In genomic region chr7:16450366-16450765, GRCh38 we compare ENCODE assay signal across 22 cellular contexts. TPM values are rescaled to one million over a fixed set of nuclear protein-coding genes. Genes with fewer than 3 reads are reported as not detected.
"Had no signal": no experiment of that assay in that cellular context is flagged by ENCODE, and none has a peak within 500 bp of the region (broad histone marks: within the 10 kb centered on the region; RNA-seq: fewer than 3 reads in every experiment).

No MANE protein-coding gene starts in this region.

- DNase-seq: colonic mucosa; dermis blood vessel endothelial cell; esophagus squamous epithelium; foreskin keratinocyte; head of caudate nucleus; kidney glomerular epithelial cell; mesendoderm; natural killer cell; stimulated activated CD4-positive, alpha-beta T cell treated with anti-CD3 and anti-CD28 coated beads, Interleukin-2, amount 100 ng/mL, for 24 hours; stimulated activated CD4-positive, alpha-beta T cell treated with anti-CD3 and anti-CD28 coated beads, Interleukin-4, amount 100 ng/mL, for 4 hours; stimulated activated naive B cell treated with anti-CD40 and anti-IgM and Interleukin-4, amounts not matched to agents 10 μg/mL and 1 μg/mL and 100 μg/mL, for 72 hours; stimulated activated naive CD8-positive, alpha-beta T cell treated with anti-CD3 and anti-CD28 coated beads, Interleukin-15, amount 100 ng/mL, for 72 hours; transverse colon had no signal

- H3K4me3 Mint-ChIP-seq: natural killer cell; neural crest cell; stimulated activated naive B cell treated with anti-CD40 and anti-IgM and Interleukin-4, amounts not matched to agents 10 μg/mL and 1 μg/mL and 100 μg/mL, for 72 hours; stimulated activated naive CD8-positive, alpha-beta T cell treated with anti-CD3 and anti-CD28 coated beads, Interleukin-15, amount 100 ng/mL, for 72 hours had no signal

- H3K36me3 ChIP-seq: colonic mucosa, esophagus squamous epithelium, thoracic aorta, transverse colon had no signal

- H3K9me3 ChIP-seq: colonic mucosa, esophagus squamous epithelium, thoracic aorta, transverse colon had no signal

- H3K27me3 ChIP-seq: colonic mucosa, esophagus squamous epithelium, foreskin keratinocyte, transverse colon had no signal

- H3K27ac ChIP-seq: colonic mucosa, esophagus squamous epithelium, foreskin keratinocyte, skin epidermis, thoracic aorta, transverse colon had no signal

- H3K36me3 Mint-ChIP-seq: natural killer cell; stimulated activated naive B cell treated with anti-CD40 and anti-IgM and Interleukin-4, amounts not matched to agents 10 μg/mL and 1 μg/mL and 100 μg/mL, for 72 hours had no signal

- H3K4me1 ChIP-seq: colonic mucosa, esophagus squamous epithelium, foreskin keratinocyte had no signal

- H3K27ac Mint-ChIP-seq: natural killer cell; stimulated activated naive B cell treated with anti-CD40 and anti-IgM and Interleukin-4, amounts not matched to agents 10 μg/mL and 1 μg/mL and 100 μg/mL, for 72 hours had no signal

- H3K4me1 Mint-ChIP-seq: stimulated activated naive B cell treated with anti-CD40 and anti-IgM and Interleukin-4, amounts not matched to agents 10 μg/mL and 1 μg/mL and 100 μg/mL, for 72 hours; stimulated activated naive CD8-positive, alpha-beta T cell treated with anti-CD3 and anti-CD28 coated beads, Interleukin-15, amount 100 ng/mL, for 72 hours had no signal

- H3K27me3 Mint-ChIP-seq: stimulated activated naive B cell treated with anti-CD40 and anti-IgM and Interleukin-4, amounts not matched to agents 10 μg/mL and 1 μg/mL and 100 μg/mL, for 72 hours; stimulated activated naive CD8-positive, alpha-beta T cell treated with anti-CD3 and anti-CD28 coated beads, Interleukin-15, amount 100 ng/mL, for 72 hours had no signal

- H3K4me3 ChIP-seq: colonic mucosa, esophagus squamous epithelium, skin epidermis, thoracic aorta, transverse colon had no signal

- H3K9me3 Mint-ChIP-seq: natural killer cell; neural crest cell; stimulated activated naive B cell treated with anti-CD40 and anti-IgM and Interleukin-4, amounts not matched to agents 10 μg/mL and 1 μg/mL and 100 μg/mL, for 72 hours; stimulated activated naive CD8-positive, alpha-beta T cell treated with anti-CD3 and anti-CD28 coated beads, Interleukin-15, amount 100 ng/mL, for 72 hours had no signal

RNA-seq across cellular contexts. Expression of gene SOSTDC1, which starts 15.2 kb away (rescaled TPM):
- total RNA-seq: epithelial cell of proximal tubule, foreskin keratinocyte, lung microvascular endothelial cell, mononuclear cell, natural killer cell, osteocyte, pulmonary artery endothelial cell, subcutaneous adipose tissue had no signal
